ENCODE assay signal across 8 cellular contexts in the genomic region with DNA sequence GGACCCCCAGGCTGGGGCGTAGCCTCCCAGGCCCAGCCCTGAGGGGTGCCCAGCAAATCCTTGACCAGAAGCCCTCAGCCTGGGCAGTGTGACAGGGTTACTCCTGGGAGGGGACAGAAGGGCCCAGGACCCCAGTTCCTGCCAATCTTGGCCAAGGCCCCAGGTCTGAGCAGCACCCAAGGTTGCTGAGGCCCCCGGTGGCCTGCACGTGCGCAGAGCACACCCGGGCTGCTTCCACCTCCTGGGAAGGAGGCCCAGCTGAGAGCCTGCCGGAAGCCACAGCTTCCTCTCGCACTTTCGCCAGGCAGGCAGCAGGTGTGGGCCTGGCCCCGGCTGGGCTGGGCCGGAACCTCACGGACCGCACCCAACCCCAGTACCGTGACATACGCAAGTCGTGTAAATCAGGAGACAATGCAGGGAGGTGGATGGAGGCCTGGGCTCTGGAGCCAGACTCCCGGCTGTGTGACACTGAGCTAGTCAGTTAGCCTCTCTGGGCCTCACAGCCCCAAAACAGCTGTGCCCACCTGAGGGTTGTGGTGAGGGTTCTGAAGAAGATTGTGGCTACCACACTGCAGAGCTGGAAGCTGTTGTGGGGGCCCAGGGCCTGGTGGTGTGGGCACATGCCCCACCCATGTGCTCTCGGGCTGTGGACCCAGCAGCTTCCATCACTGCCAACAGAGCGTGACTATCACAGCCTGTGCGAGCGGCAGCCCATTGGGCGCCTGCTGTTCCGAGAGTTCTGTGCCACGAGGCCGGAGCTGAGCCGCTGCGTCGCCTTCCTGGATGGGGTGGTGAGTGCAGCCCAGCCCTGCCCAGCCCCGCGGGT. TPM values are rescaled to one million over a fixed set of nuclear protein-coding genes. Genes with fewer than 3 reads are reported as not detected.
DNase-seq lines count a peak whose midpoint lies in the region; ATAC-seq and TF ChIP-seq lines count a peak whose summit lies in the region.

No MANE protein-coding gene starts in this region.

- no peak overlapping the region for H3K4me3 ChIP-seq in PC-9

- H3K36me3 Mint-ChIP-seq in effector memory CD8-positive, alpha-beta T cell (ENCODE audit: insufficient read depth), result peaks cover 87% of the 10 kb centered on the region

- peaks cover 10% of the 10 kb centered on the region; the same call in 1 of the 2 replicates for H3F3A ChIP-seq in PC-9 (ENCODE audit: insufficient read depth, low read depth)

- no peaks in the 10 kb centered on the region for H3K27me3 ChIP-seq in PC-9 (ENCODE audit: insufficient read depth, low read depth)

- no peaks in the 10 kb centered on the region for H3K36me3 ChIP-seq in PC-9 (ENCODE audit: low read depth)

- H3K9me2 ChIP-seq in PC-9 (ENCODE audit: insufficient read depth), result no peaks in the 10 kb centered on the region

- H3K4me1 ChIP-seq in PC-9 (replicated peaks; ENCODE audit: insufficient read depth), result peaks cover 15% of the 10 kb centered on the region

- no peaks in the 10 kb centered on the region for H3K9me3 ChIP-seq in PC-9 (ENCODE audit: insufficient read depth, low read depth)

- peak in 3 of 4 experiments; percentile 33 to 60 (median 59) for DNase-seq in activated CD4-positive, CD25-positive, alpha-beta regulatory T cell (lab: John Stamatoyannopoulos, UW)
- DNase-seq in effector memory CD8-positive, alpha-beta T cell, result peak; percentile 68 to 72 (median 70)
- peak; percentile 89 for DNase-seq in stimulated activated CD8-positive, alpha-beta memory T cell treated with anti-CD3 and anti-CD28 coated beads, Interleukin-4, amount 100 ng/mL, for 48 hours
- DNase-seq in HEK293T (ENCODE audit: extremely low spot score), result no peak
- no peak for DNase-seq in PC-9
- DNase-seq in NCI-H1105 (lab: John Stamatoyannopoulos, UW), result no peak

- no peak overlapping the region for H2AFZ ChIP-seq in PC-9

- H3K4me1 Mint-ChIP-seq in effector memory CD8-positive, alpha-beta T cell (ENCODE audit: low read depth in 2 of 2), result peaks cover 50 to 66% of the 10 kb centered on the region in 2 donors

- peak overlapping the region; percentile 76 to 93 for H3K27ac Mint-ChIP-seq in effector memory CD8-positive, alpha-beta T cell

- TF ChIP-seq CTCF in PC-9 (conservative IDR thresholded peaks at IDR 0.05), result no peak

- H3K27me3 Mint-ChIP-seq in effector memory CD8-positive, alpha-beta T cell, result no peaks in the 10 kb centered on the region

- no peak overlapping the region for H3K4me2 ChIP-seq in PC-9

- intact Hi-C loops in PC-9 (cut with micrococcal nuclease; ENCODE audit: unreplicated experiment), result no loop called here

- peaks cover 35% of the 10 kb centered on the region for H3K79me2 ChIP-seq in PC-9 (ENCODE audit: low read depth)

- ATAC-seq in HG03108 (IDR thresholded peaks at IDR 0.05; ENCODE audit: unreplicated experiment), result peak; percentile 44
- peak; percentile 63 for ATAC-seq in effector memory CD8-positive, alpha-beta T cell (replicated peaks)

- H4K20me1 ChIP-seq in PC-9 (ENCODE audit: insufficient read depth), result peaks cover 29% of the 10 kb centered on the region

- no peaks in the 10 kb centered on the region for H3K9me3 Mint-ChIP-seq in effector memory CD8-positive, alpha-beta T cell

- no TSS peak for BruUV-seq in PC-9 (replicated peaks; lab: Mats Ljungman, UMichigan)

- TF ChIP-seq POLR2A in GM19193 (IDR thresholded peaks at IDR 0.05; ENCODE audit: extremely low read depth, insufficient read depth, insufficient read length), result peak; percentile 59

- CTCF ChIA-PET in HEK293T (lab: Yijun Ruan, JAX), result no interaction called here
- CTCF ChIA-PET in PC-9 (lab: Charles Lee), result interaction anchor here (0.8 kb wide), 1 partner anchor 28 kb away, joined by 7 read pairs; no protein-coding TSS in a partner anchor

- POLR2A ChIA-PET in HEK293T (lab: Yijun Ruan, JAX), result no interaction called here
- POLR2A ChIA-PET in PC-9 (lab: Charles Lee; ENCODE audit: unreplicated experiment), result no interaction called here

- no peak overlapping the region for H3K27ac ChIP-seq in PC-9

- H3K4me3 Mint-ChIP-seq in effector memory CD8-positive, alpha-beta T cell, result peak overlapping the region; percentile 90 to 93

TF ChIP-seq in HEK293T, 16 proteins besides CTCF, POLR2A, EP300 and RAD21:
- TF ChIP-seq HDGF (IDR thresholded peaks at IDR 0.05; ENCODE audit: borderline replicate concordance), result no peak
- no peak for TF ChIP-seq ZNF384 (IDR thresholded peaks at IDR 0.05)
- no peak for TF ChIP-seq ARNT (IDR thresholded peaks at IDR 0.05)
- TF ChIP-seq TARDBP (IDR thresholded peaks at IDR 0.05), result no peak
- no peak for TF ChIP-seq LEF1 (IDR thresholded peaks at IDR 0.05; ENCODE audit: borderline replicate concordance)
- no peak for TF ChIP-seq NFRKB (IDR thresholded peaks at IDR 0.05)
- no peak for TF ChIP-seq ELF4 (IDR thresholded peaks at IDR 0.05)
- no peak for TF ChIP-seq FOXA1 (IDR thresholded peaks at IDR 0.05)
- TF ChIP-seq L3MBTL2 (conservative IDR thresholded peaks at IDR 0.05), result no peak
- TF ChIP-seq BHLHE40 (IDR thresholded peaks at IDR 0.05; ENCODE audit: borderline replicate concordance), result no peak
- TF ChIP-seq, protein P1, sequence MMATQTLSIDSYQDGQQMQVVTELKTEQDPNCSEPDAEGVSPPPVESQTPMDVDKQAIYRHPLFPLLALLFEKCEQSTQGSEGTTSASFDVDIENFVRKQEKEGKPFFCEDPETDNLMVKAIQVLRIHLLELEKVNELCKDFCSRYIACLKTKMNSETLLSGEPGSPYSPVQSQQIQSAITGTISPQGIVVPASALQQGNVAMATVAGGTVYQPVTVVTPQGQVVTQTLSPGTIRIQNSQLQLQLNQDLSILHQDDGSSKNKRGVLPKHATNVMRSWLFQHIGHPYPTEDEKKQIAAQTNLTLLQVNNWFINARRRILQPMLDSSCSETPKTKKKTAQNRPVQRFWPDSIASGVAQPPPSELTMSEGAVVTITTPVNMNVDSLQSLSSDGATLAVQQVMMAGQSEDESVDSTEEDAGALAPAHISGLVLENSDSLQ (IDR thresholded peaks at IDR 0.05), result no peak
- no peak for TF ChIP-seq FOXM1 (IDR thresholded peaks at IDR 0.05; ENCODE audit: borderline replicate concordance)
- no peak for TF ChIP-seq FOXK2 (IDR thresholded peaks at IDR 0.05)
- no peak for TF ChIP-seq CTBP1 (IDR thresholded peaks at IDR 0.05; ENCODE audit: borderline replicate concordance)
- no peak for TF ChIP-seq SUZ12 (IDR thresholded peaks at IDR 0.05)
- TF ChIP-seq SP1 (IDR thresholded peaks at IDR 0.05), result no peak

RNA-seq across cellular contexts. Expression of gene GRK6, which starts 5.1 kb away (rescaled TPM):
- 82.3 and 124 TPM in 2 replicates for total RNA-seq in PC-9 (2021)

RNA-seq across cellular contexts. Expression of gene PRR7, which starts 15.1 kb away (rescaled TPM):
- 22.2 and 31.7 TPM in 2 replicates for total RNA-seq in PC-9 (2021)

RNA-seq across cellular contexts. Expression of gene F12, which starts 22.2 kb away (rescaled TPM):
- 14.5 and 17.0 TPM in 2 replicates for total RNA-seq in PC-9 (2021)

RNA-seq across cellular contexts. Expression of gene PFN3, which starts 31.1 kb away (rescaled TPM):
- total RNA-seq in PC-9 (2021), result not detected in 2 replicates

RNA-seq across cellular contexts. Expression of gene DBN1, which starts 41.9 kb away (rescaled TPM):
- total RNA-seq in PC-9 (2021), result 144 and 181 TPM in 2 replicates

Comparison
In these comparisons a context has a peak if more than half of its experiments do, and no peak if none do; other contexts are left out.
1. DNase-seq: peak in activated CD4-positive, CD25-positive, alpha-beta regulatory T cell (3 of 4), effector memory CD8-positive, alpha-beta T cell (3 of 3) and stimulated activated CD8-positive, alpha-beta memory T cell treated with anti-CD3 and anti-CD28 coated beads, Interleukin-4, amount 100 ng/mL, for 48 hours (single experiment); none in HEK293T (single experiment), PC-9 (0 of 2) and NCI-H1105 (single experiment).